9 cellular contexts compared by ENCODE assay signal in the genomic region with DNA sequence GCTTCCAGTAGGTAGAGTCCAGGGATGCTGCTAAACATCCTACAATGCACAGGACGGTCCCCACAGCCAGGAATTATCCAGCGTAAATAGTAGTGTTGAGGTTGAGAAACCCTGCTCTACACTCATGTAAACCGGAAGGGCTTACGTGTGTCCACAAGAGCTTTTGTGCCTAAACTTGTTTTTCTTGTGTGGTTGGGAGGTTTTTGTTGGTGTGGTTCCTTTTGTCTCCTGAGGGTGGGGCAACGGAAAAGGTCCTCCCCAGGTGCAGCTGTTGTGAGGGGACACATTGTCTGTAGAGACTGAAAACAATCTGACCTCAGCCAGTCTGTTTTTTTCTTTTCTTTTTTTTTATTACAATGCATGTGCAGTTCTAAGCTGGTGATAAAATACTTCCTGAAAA.
DNase-seq lines count a peak whose midpoint lies in the region; ATAC-seq and TF ChIP-seq lines count a peak whose summit lies in the region.
"Had no signal": no experiment of that assay in that cellular context is flagged by ENCODE, and none has a peak within 500 bp of the region (broad histone marks: within the 10 kb centered on the region; RNA-seq: fewer than 3 reads in every experiment).

No MANE protein-coding gene starts in this region.

- no peak for TF ChIP-seq EP300 in esophagus muscularis mucosa (IDR thresholded peaks at IDR 0.05)

- no peak overlapping the region for H2BK5ac ChIP-seq in H9 (ENCODE audit: insufficient read length, low read length)

- H2BK12ac ChIP-seq in H9 (ENCODE audit: insufficient read length, low read depth, low read length), result no peak overlapping the region

- H2BK120ac ChIP-seq in H9 (ENCODE audit: low read depth, low read length, poor library complexity, severe bottlenecking), result no peak overlapping the region

- no peak overlapping the region for H3K4me2 ChIP-seq in H9 (ENCODE audit: insufficient read depth, insufficient read length, low read length)

- no peak overlapping the region for H2BK15ac ChIP-seq in H9 (ENCODE audit: low read depth, low read length)

- intact Hi-C loops in esophagus muscularis mucosa (cut with DNase I), result no loop called here

- H4K5ac ChIP-seq in H9 (ENCODE audit: insufficient read length, low read depth, low read length), result no peak overlapping the region

- H2AFZ ChIP-seq in H9 (ENCODE audit: low read length), result no peak overlapping the region

- peak overlapping the region; percentile 62 to 63 for H3K4me3 Mint-ChIP-seq in activated T-cell treated with anti-CD3 and anti-CD28 coated beads, Interleukin-2, amount 50 U/mL, for 72 hours
- H3K4me3 Mint-ChIP-seq in stimulated activated naive CD8-positive, alpha-beta T cell treated with anti-CD3 and anti-CD28 coated beads, Interleukin-15, Interleukin-2, amounts not matched to agents 100 ng/mL and 50 ng/mL, for 24 hours, result no peak overlapping the region
- H3K4me3 Mint-ChIP-seq in H9, result no peak overlapping the region

- no peaks in the 10 kb centered on the region for H3K9me3 Mint-ChIP-seq in activated T-cell treated with anti-CD3 and anti-CD28 coated beads, Interleukin-2, amount 50 U/mL, for 72 hours
- H3K9me3 Mint-ChIP-seq in stimulated activated naive CD8-positive, alpha-beta T cell treated with anti-CD3 and anti-CD28 coated beads, Interleukin-15, Interleukin-2, amounts not matched to agents 100 ng/mL and 50 ng/mL, for 24 hours, result no peaks in the 10 kb centered on the region
- H3K9me3 Mint-ChIP-seq in H9, result no peaks in the 10 kb centered on the region

- H4K20me1 ChIP-seq in H9 (ENCODE audit: control insufficient read depth, insufficient read depth, insufficient read length), result no peaks in the 10 kb centered on the region

- H3K4me3 ChIP-seq in esophagus muscularis mucosa, result no peak overlapping the region
- no peak overlapping the region for H3K4me3 ChIP-seq in brain microvascular endothelial cell (ENCODE audit: low read depth, low read length)

- no peak for TF ChIP-seq POLR2A in esophagus muscularis mucosa (IDR thresholded peaks at IDR 0.05; ENCODE audit: low read depth)

- in situ Hi-C loops in brain microvascular endothelial cell (cut with HindIII; ENCODE audit: low pct_ligation_motif_present, low sequenced_read_pairs), result no loop called here

- H3K36me3 Mint-ChIP-seq in activated T-cell treated with anti-CD3 and anti-CD28 coated beads, Interleukin-2, amount 50 U/mL, for 72 hours (ENCODE audit: insufficient read depth in 2 of 2), result no peaks in the 10 kb centered on the region
- peaks cover 14% of the 10 kb centered on the region for H3K36me3 Mint-ChIP-seq in stimulated activated naive CD8-positive, alpha-beta T cell treated with anti-CD3 and anti-CD28 coated beads, Interleukin-15, Interleukin-2, amounts not matched to agents 100 ng/mL and 50 ng/mL, for 24 hours (ENCODE audit: low read depth)
- peaks cover 0 to 6% (median 0%) of the 10 kb centered on the region in 3 experiments; a peak in 1 of 7 replicates for H3K36me3 Mint-ChIP-seq in H9 (ENCODE audit: insufficient read depth in 1 of 3, low read depth in 3 of 3)

- no peak overlapping the region for H3K14ac ChIP-seq in H9 (ENCODE audit: insufficient read depth, low read length)

- H3K27ac ChIP-seq in esophagus muscularis mucosa (replicated peaks in 1 of 4) (no peak overlapping the region), H9 (ENCODE audit: insufficient read length, low read depth, low read length) (no peak overlapping the region), brain microvascular endothelial cell (no peak overlapping the region)

- H3K27ac Mint-ChIP-seq in activated T-cell treated with anti-CD3 and anti-CD28 coated beads, Interleukin-2, amount 50 U/mL, for 72 hours, result peak overlapping the region; percentile 78
- peak overlapping the region; percentile 77 for H3K27ac Mint-ChIP-seq in stimulated activated naive CD8-positive, alpha-beta T cell treated with anti-CD3 and anti-CD28 coated beads, Interleukin-15, Interleukin-2, amounts not matched to agents 100 ng/mL and 50 ng/mL, for 24 hours
- no peak overlapping the region for H3K27ac Mint-ChIP-seq in H9

- H2AK5ac ChIP-seq in H9 (ENCODE audit: insufficient read length, low read length), result no peak overlapping the region

- H3K56ac ChIP-seq in H9 (ENCODE audit: insufficient read length, low read depth, low read length), result no peak overlapping the region

- H3K4me1 ChIP-seq in esophagus muscularis mucosa (peaks cover 16 to 26% (median 22%) of the 10 kb centered on the region in 4 donors), H9 (ENCODE audit: insufficient read depth, low read length) (peaks cover 8% of the 10 kb centered on the region; the same call in 1 of the 2 replicates)

- TF ChIP-seq CTCF in esophagus muscularis mucosa (IDR thresholded peaks at IDR 0.05) (no peak), H9 (conservative IDR thresholded peaks at IDR 0.05) (no peak), brain microvascular endothelial cell (IDR thresholded peaks at IDR 0.05; ENCODE audit: low read depth, low read length, missing control alignments) (no peak)

- H2BK20ac ChIP-seq in H9 (ENCODE audit: low read depth, low read length, poor library complexity, severe bottlenecking), result no peak overlapping the region

- 74% methylated on average over 5 of the region's 5 CpGs for WGBS in esophagus muscularis mucosa
- WGBS in H9 (ENCODE audit: extremely low coverage, insufficient read length, low lambda C conversion rate), result no CpG with 5 or more reads among the region's 5 CpGs

- H3K27me3 ChIP-seq in esophagus muscularis mucosa, result no peaks in the 10 kb centered on the region
- H3K27me3 ChIP-seq in H9 (ENCODE audit: insufficient read depth, low read length), result no peaks in the 10 kb centered on the region
- no peaks in the 10 kb centered on the region for H3K27me3 ChIP-seq in brain microvascular endothelial cell (replicated peaks)

- no peaks in the 10 kb centered on the region; the same call in 1 of the 2 replicates for H3K79me2 ChIP-seq in H9 (ENCODE audit: insufficient read depth, low read length)

- no peak overlapping the region for H3K9ac ChIP-seq in H9 (ENCODE audit: extremely low read depth, insufficient read length, low read length)

- no peaks in the 10 kb centered on the region for H3K36me3 ChIP-seq in esophagus muscularis mucosa
- H3K36me3 ChIP-seq in brain microvascular endothelial cell (replicated peaks), result no peaks in the 10 kb centered on the region

- H3K9me3 ChIP-seq in esophagus muscularis mucosa (no peaks in the 10 kb centered on the region), H9 (ENCODE audit: control insufficient read depth, low read depth, low read length) (no peaks in the 10 kb centered on the region)

- H3K4ac ChIP-seq in H9 (ENCODE audit: low read depth, low read length), result no peak overlapping the region

- no peak overlapping the region for H4K8ac ChIP-seq in H9 (replicated peaks; ENCODE audit: insufficient read length, low read depth, low read length)

- H4K91ac ChIP-seq in H9 (ENCODE audit: insufficient read length, low read depth, low read length), result no peak overlapping the region

- no peak overlapping the region for H3K23ac ChIP-seq in H9 (ENCODE audit: insufficient read length, low read depth, low read length)

- H3K23me2 ChIP-seq in H9 (ENCODE audit: insufficient read length, low read depth, low read length, poor library complexity, severe bottlenecking), result no peaks in the 10 kb centered on the region

- no peaks in the 10 kb centered on the region for H3K27me3 Mint-ChIP-seq in activated T-cell treated with anti-CD3 and anti-CD28 coated beads, Interleukin-2, amount 50 U/mL, for 72 hours (ENCODE audit: low read depth)
- no peaks in the 10 kb centered on the region for H3K27me3 Mint-ChIP-seq in stimulated activated naive CD8-positive, alpha-beta T cell treated with anti-CD3 and anti-CD28 coated beads, Interleukin-15, Interleukin-2, amounts not matched to agents 100 ng/mL and 50 ng/mL, for 24 hours
- H3K27me3 Mint-ChIP-seq in H9 (ENCODE audit: low read depth), result no peaks in the 10 kb centered on the region

- ATAC-seq in HG03280 (IDR thresholded peaks at IDR 0.05; ENCODE audit: unreplicated experiment), result peak; percentile 42
- peak; percentile 78 to 89 for ATAC-seq in activated T-cell treated with anti-CD3 and anti-CD28 coated beads, Interleukin-2, amount 50 U/mL, for 72 hours (replicated peaks in 1 of 2)

- peaks cover 68% of the 10 kb centered on the region for H3K4me1 Mint-ChIP-seq in activated T-cell treated with anti-CD3 and anti-CD28 coated beads, Interleukin-2, amount 50 U/mL, for 72 hours (ENCODE audit: low read depth)
- peaks cover 84% of the 10 kb centered on the region for H3K4me1 Mint-ChIP-seq in stimulated activated naive CD8-positive, alpha-beta T cell treated with anti-CD3 and anti-CD28 coated beads, Interleukin-15, Interleukin-2, amounts not matched to agents 100 ng/mL and 50 ng/mL, for 24 hours (ENCODE audit: low read depth)
- H3K4me1 Mint-ChIP-seq in H9, result peaks cover 38 to 51% of the 10 kb centered on the region in 2 experiments

- peak; percentile 21 for DNase-seq in activated T-cell treated with anti-CD3 and anti-CD28 coated beads for 1 hour (ENCODE audit: low read depth)
- no peak for DNase-seq in activated T-cell treated with anti-CD3 and anti-CD28 coated beads, Interleukin-2, amount 50 U/mL, for 48 hours
- peak; percentile 31 to 33 for DNase-seq in activated T-cell treated with anti-CD3 and anti-CD28 coated beads, Interleukin-2, amount 50 U/mL, for 72 hours
- DNase-seq in esophagus muscularis mucosa (ENCODE audit: extremely low spot score), result no peak
- no peak for DNase-seq in H9
- DNase-seq in brain microvascular endothelial cell, result no peak
- DNase-seq: NCI-H1930 had no signal

- H3K79me1 ChIP-seq in H9 (ENCODE audit: insufficient read depth, low read depth, low read length, poor library complexity, severe bottlenecking), result peaks cover 3% of the 10 kb centered on the region

- no peak overlapping the region for H3T11ph ChIP-seq in H9 (ENCODE audit: low read length)

- H3K18ac ChIP-seq in H9 (ENCODE audit: insufficient read length, low read depth, low read length), result no peak overlapping the region

Comparison
In these comparisons a context has a peak if more than half of its experiments do, and no peak if none do; other contexts are left out.
1. DNase-seq: peak in activated T-cell treated with anti-CD3 and anti-CD28 coated beads for 1 hour (single experiment) and activated T-cell treated with anti-CD3 and anti-CD28 coated beads, Interleukin-2, amount 50 U/mL, for 72 hours (2 of 2); none in activated T-cell treated with anti-CD3 and anti-CD28 coated beads, Interleukin-2, amount 50 U/mL, for 48 hours (0 of 2), esophagus muscularis mucosa (single experiment), H9 (single experiment) and brain microvascular endothelial cell (single experiment).
2. H3K27ac Mint-ChIP-seq: peak in activated T-cell treated with anti-CD3 and anti-CD28 coated beads, Interleukin-2, amount 50 U/mL, for 72 hours (single experiment) and stimulated activated naive CD8-positive, alpha-beta T cell treated with anti-CD3 and anti-CD28 coated beads, Interleukin-15, Interleukin-2, amounts not matched to agents 100 ng/mL and 50 ng/mL, for 24 hours (single experiment); none in H9 (0 of 3).
3. H3K4me3 Mint-ChIP-seq: peak in activated T-cell treated with anti-CD3 and anti-CD28 coated beads, Interleukin-2, amount 50 U/mL, for 72 hours (2 of 2); none in stimulated activated naive CD8-positive, alpha-beta T cell treated with anti-CD3 and anti-CD28 coated beads, Interleukin-15, Interleukin-2, amounts not matched to agents 100 ng/mL and 50 ng/mL, for 24 hours (single experiment) and H9 (0 of 2).